Comparison of ENCODE assay signal across 21 cellular contexts in the genomic region with DNA sequence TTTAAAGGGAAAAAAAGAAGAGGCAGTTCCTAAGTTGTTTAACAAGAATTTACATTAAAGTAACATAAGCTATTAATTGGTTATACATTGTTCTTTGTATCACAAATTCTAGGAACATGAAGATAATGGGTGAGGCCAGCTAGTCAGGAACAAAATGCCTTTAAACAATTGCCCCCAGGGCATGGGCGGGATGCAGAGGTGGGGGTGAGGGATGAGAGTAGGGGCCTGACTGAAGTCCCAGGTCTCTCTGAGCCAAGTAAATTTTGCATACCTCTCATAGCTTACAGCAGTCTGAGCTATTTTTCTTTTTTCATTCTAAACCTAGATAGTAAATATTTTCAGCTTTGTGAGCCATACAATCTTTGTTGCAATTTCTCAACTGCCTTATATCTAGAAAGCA.
DNase-seq lines count a peak whose midpoint lies in the region; ATAC-seq and TF ChIP-seq lines count a peak whose summit lies in the region.
"Had no signal": no experiment of that assay in that cellular context is flagged by ENCODE, and none has a peak within 500 bp of the region (broad histone marks: within the 10 kb centered on the region; RNA-seq: fewer than 3 reads in every experiment).

No MANE protein-coding gene starts in this region.

- DNase-seq in right atrium auricular region (ENCODE audit: low spot score) (peak; percentile 40), cardiac septum (ENCODE audit: low spot score) (no peak), glutamatergic neuron (peak; percentile 25), prostate gland (ENCODE audit: low spot score) (no peak), aorta (no peak), mesenteric fat pad (ENCODE audit: low spot score) (no peak), T-helper 1 cell (no peak)
- DNase-seq: activated CD8-positive, alpha-beta T cell treated with anti-CD3 and anti-CD28 coated beads, Interleukin-2, amount 10 ng/mL, durations not matched to agents 7 days and 5 days; activated T-cell treated with anti-CD3 and anti-CD28 coated beads, Interleukin-2, amount 50 U/mL, for 48 hours; cortex of kidney; NCI-H1694 treated with DMSO at 0.1 percent for 48 hours; NCI-H2227 treated with DMSO at 0.1 percent for 48 hours; stimulated activated CD4-positive, alpha-beta T cell treated with anti-CD3 and anti-CD28 coated beads, Interleukin-1b, Interleukin-23, amount 100 ng/mL, for 48 hours; stimulated activated naive CD4-positive, alpha-beta T cell treated with Interleukin-2 at 50 U/mL for 16 hours had no signal

- H3K4me3 Mint-ChIP-seq in glutamatergic neuron (ENCODE audit: unreplicated experiment): no peak overlapping the region
- H3K4me3 Mint-ChIP-seq: activated CD8-positive, alpha-beta T cell treated with anti-CD3 and anti-CD28 coated beads, Interleukin-2, amount 10 ng/mL, durations not matched to agents 7 days and 5 days; activated naive CD4-positive, alpha-beta T cell treated with anti-CD3 and anti-CD28 coated beads, Interleukin-2, amount 50 U/mL, for 24 hours; T-helper 2 cell treated with Interferon-gamma antibody and Interleukin-4, amounts not matched to agents 5 μg/mL and 100 μg/mL, for 36 hours had no signal

- H3K9me3 ChIP-seq in right atrium auricular region (no peaks in the 10 kb centered on the region), prostate gland (no peaks in the 10 kb centered on the region), aorta (ENCODE audit: control insufficient read depth, low read length) (no peaks in the 10 kb centered on the region)
- H3K9me3 ChIP-seq: SJSA1 had no signal

- H3K36me3 ChIP-seq in right atrium auricular region (no peaks in the 10 kb centered on the region), prostate gland (no peaks in the 10 kb centered on the region), aorta (ENCODE audit: control insufficient read depth in 1 of 2, insufficient read depth in 2 of 2, low read length in 1 of 2) (no peaks in the 10 kb centered on the region)
- H3K36me3 ChIP-seq: SJSA1 had no signal

- peaks cover 42% of the 10 kb centered on the region for H3K4me1 Mint-ChIP-seq in glutamatergic neuron (ENCODE audit: low read depth, unreplicated experiment)
- H3K4me1 Mint-ChIP-seq: activated naive CD4-positive, alpha-beta T cell treated with anti-CD3 and anti-CD28 coated beads, Interleukin-2, amount 50 U/mL, for 24 hours had no signal

- intact Hi-C loops in cardiac septum (cut with DNase I) (no loop called here), prostate gland (cut with DNase I) (loop anchor here (5.0 kb wide), 1 partner anchor 45 kb away; no protein-coding TSS in a partner anchor), aorta (cut with DNase I) (loop anchor here in 1 of 2 donors (5.0 kb wide), 1 partner anchor 50 kb away; no protein-coding TSS in a partner anchor)

- H3K27me3 ChIP-seq in right atrium auricular region (no peaks in the 10 kb centered on the region), prostate gland (replicated peaks; ENCODE audit: insufficient read depth) (no peaks in the 10 kb centered on the region), aorta (ENCODE audit: control insufficient read depth in 1 of 2, insufficient read depth in 2 of 2, low read length in 1 of 2) (no peaks in the 10 kb centered on the region)
- H3K27me3 ChIP-seq: SJSA1 had no signal

- WGBS in prostate gland: 42% methylated on average over 1 of the region's 1 CpG
- WGBS in aorta, 2 donors: 55 to 63% methylated on average over 1 of the region's 1 CpG

- TF ChIP-seq POLR2A in prostate gland (IDR thresholded peaks at IDR 0.05): no peak

- H3K27ac Mint-ChIP-seq in glutamatergic neuron (ENCODE audit: unreplicated experiment): peak overlapping the region; percentile 99
- H3K27ac Mint-ChIP-seq: activated CD8-positive, alpha-beta T cell treated with anti-CD3 and anti-CD28 coated beads, Interleukin-2, amount 10 ng/mL, durations not matched to agents 7 days and 5 days; activated naive CD4-positive, alpha-beta T cell treated with anti-CD3 and anti-CD28 coated beads, Interleukin-2, amount 50 U/mL, for 24 hours; T-helper 2 cell treated with Interferon-gamma antibody and Interleukin-4, amounts not matched to agents 5 μg/mL and 100 μg/mL, for 36 hours had no signal

- no peaks in the 10 kb centered on the region for H3K36me3 Mint-ChIP-seq in glutamatergic neuron (ENCODE audit: unreplicated experiment)
- H3K36me3 Mint-ChIP-seq: activated naive CD4-positive, alpha-beta T cell treated with anti-CD3 and anti-CD28 coated beads, Interleukin-2, amount 50 U/mL, for 24 hours had no signal

- no peak for ATAC-seq in aorta (ENCODE audit: low FRiP score)
- no peak for ATAC-seq in HG02571 (IDR thresholded peaks at IDR 0.05; ENCODE audit: unreplicated experiment)
- ATAC-seq: activated CD4-positive, CD25-positive, alpha-beta regulatory T cell treated with anti-CD3 and anti-CD28 coated beads, Interleukin-2, amount 50 U/mL, for 24 hours; activated CD8-positive, alpha-beta T cell treated with anti-CD3 and anti-CD28 coated beads, Interleukin-2, amount 10 ng/mL, durations not matched to agents 7 days and 5 days; K562; sciatic nerve had no signal

- peaks cover 0 to 48% of the 10 kb centered on the region in 2 donors for H3K4me1 ChIP-seq in right atrium auricular region
- H3K4me1 ChIP-seq in prostate gland (replicated peaks): peaks cover 17% of the 10 kb centered on the region
- H3K4me1 ChIP-seq in aorta (ENCODE audit: control insufficient read depth in 1 of 2, insufficient read depth in 2 of 2, low read length in 2 of 2): peaks cover 7 to 17% of the 10 kb centered on the region in 2 donors

- H3K4me3 ChIP-seq in right atrium auricular region: no peak overlapping the region
- no peak overlapping the region for H3K4me3 ChIP-seq in prostate gland
- H3K4me3 ChIP-seq in aorta (ENCODE audit: low read length in 2 of 2): no peak overlapping the region
- H3K4me3 ChIP-seq: K562, SJSA1 had no signal

- H3K27me3 Mint-ChIP-seq in glutamatergic neuron (ENCODE audit: unreplicated experiment): peaks cover 6% of the 10 kb centered on the region
- H3K27me3 Mint-ChIP-seq: activated naive CD4-positive, alpha-beta T cell treated with anti-CD3 and anti-CD28 coated beads, Interleukin-2, amount 50 U/mL, for 24 hours had no signal

- H3K9me3 Mint-ChIP-seq in glutamatergic neuron (ENCODE audit: unreplicated experiment): peaks cover 4% of the 10 kb centered on the region

- H3K27ac ChIP-seq in right atrium auricular region (peak overlapping the region; percentile 80 to 83), prostate gland (peak overlapping the region; percentile 84 to 85), aorta (ENCODE audit: low read depth in 1 of 2, low read length in 2 of 2) (peak overlapping the region; percentile 3 to 13)
- H3K27ac ChIP-seq: SJSA1 had no signal

- no peak for TF ChIP-seq CTCF in right atrium auricular region (IDR thresholded peaks at IDR 0.05)
- TF ChIP-seq CTCF in glutamatergic neuron (IDR thresholded peaks at IDR 0.05; ENCODE audit: partially characterized antibody, unreplicated experiment): no peak
- no peak for TF ChIP-seq CTCF in prostate gland (IDR thresholded peaks at IDR 0.05)

Comparison
In these comparisons a context has a peak if more than half of its experiments do, and no peak if none do; other contexts are left out.
1. DNase-seq: peak in right atrium auricular region (single experiment) and glutamatergic neuron (single experiment); none in cardiac septum (single experiment), prostate gland (single experiment), aorta (0 of 2), mesenteric fat pad (single experiment) and T-helper 1 cell (0 of 5).
2. H3K27ac ChIP-seq: peak in every context shown above with its lines; median percentile 84 in prostate gland; 82 in right atrium auricular region; 8 in aorta.